ENCODE assay signal across 8 cellular contexts in the genomic region with DNA sequence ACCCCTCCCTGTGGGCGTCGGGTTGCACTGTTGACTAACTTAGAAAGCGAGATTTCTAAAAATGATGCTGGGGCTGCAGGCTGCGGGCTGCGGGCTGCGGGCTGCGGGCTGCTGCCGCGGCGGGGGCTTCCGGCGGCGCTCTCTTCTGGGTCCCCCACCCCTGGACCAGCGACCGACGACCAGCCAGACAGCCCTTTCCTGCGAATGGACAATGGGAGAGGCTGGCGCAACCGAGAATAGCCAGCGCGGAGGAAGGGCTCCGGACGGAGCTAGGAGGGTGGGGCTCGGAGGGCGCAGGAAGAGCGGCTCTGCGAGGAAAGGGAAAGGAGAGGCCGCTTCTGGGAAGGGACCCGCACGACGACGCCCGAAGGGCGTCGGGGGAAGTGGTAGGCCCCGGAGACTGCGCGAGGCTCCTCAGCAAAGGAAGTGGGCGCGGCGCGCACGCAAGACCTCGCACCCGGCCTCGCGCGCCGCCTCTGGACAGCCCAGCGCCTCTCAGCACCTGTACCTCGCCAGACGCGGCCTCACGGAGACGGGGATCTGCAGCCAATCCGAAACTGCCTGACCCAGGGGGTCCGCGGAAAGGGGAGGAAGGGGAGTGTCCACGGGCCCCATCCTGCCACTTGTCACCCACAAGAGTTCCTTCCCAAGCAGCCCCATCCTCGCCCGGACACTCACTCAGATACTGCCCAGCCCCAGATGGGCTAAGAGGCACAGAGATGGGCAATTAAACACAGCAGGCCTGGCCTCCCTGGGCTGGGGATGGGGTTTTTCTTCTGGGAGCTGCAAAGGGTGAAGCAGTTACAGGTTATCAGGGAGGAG.
DNase-seq lines count a peak whose midpoint lies in the region; ATAC-seq and TF ChIP-seq lines count a peak whose summit lies in the region.

No MANE protein-coding gene starts in this region.

- DNase-seq in GM06990 (ENCODE audit: extremely low read depth, insufficient read length) (peak; percentile 91), NCI-H128 (lab: John Stamatoyannopoulos, UW; ENCODE audit: unreplicated experiment) (peak; percentile 17), head of caudate nucleus (peak in 40 of 42 donors; percentile 35 to 84 (median 68)), progenitor cell of endocrine pancreas (ENCODE audit: low spot score, unreplicated experiment) (peak; percentile 41), SKM-1 (lab: John Stamatoyannopoulos, UW; ENCODE audit: unreplicated experiment) (no peak)
- peak; percentile 69 for DNase-seq in activated T-helper 1 cell treated with anti-CD3 and anti-CD28 coated beads, Interleukin-12 subunit alpha, Interleukin-12 subunit beta, Interleukin-2, Interleukin-4 antibody, amounts not matched to agents 30 ng/mL and 10 ng/mL and 1 ng/mL, durations not matched to agents 14 hours and 24 hours and 36 hours (ENCODE audit: low spot score)

- H3K36me3 Mint-ChIP-seq in activated T-helper 1 cell treated with anti-CD3 and anti-CD28 coated beads, Interleukin-12 subunit alpha, Interleukin-12 subunit beta, Interleukin-2, Interleukin-4 antibody, amounts not matched to agents 30 ng/mL and 10 ng/mL and 1 ng/mL, durations not matched to agents 14 hours and 24 hours and 36 hours (ENCODE audit: low read depth), result peaks cover 8% of the 10 kb centered on the region
- H3K36me3 Mint-ChIP-seq in progenitor cell of endocrine pancreas (ENCODE audit: insufficient read depth), result no peaks in the 10 kb centered on the region

- WGBS in urinary bladder, result 5% methylated on average over 61 of the region's 61 CpGs

- peak overlapping the region; percentile 11 for H3K27ac ChIP-seq in urinary bladder (ENCODE audit: low read depth)

- H3K27me3 Mint-ChIP-seq in activated T-helper 1 cell treated with anti-CD3 and anti-CD28 coated beads, Interleukin-12 subunit alpha, Interleukin-12 subunit beta, Interleukin-2, Interleukin-4 antibody, amounts not matched to agents 30 ng/mL and 10 ng/mL and 1 ng/mL, durations not matched to agents 14 hours and 24 hours and 36 hours (ENCODE audit: insufficient read depth), result peaks cover 34% of the 10 kb centered on the region
- H3K27me3 Mint-ChIP-seq in progenitor cell of endocrine pancreas, result peaks cover 26% of the 10 kb centered on the region

- H3K9me3 Mint-ChIP-seq in activated T-helper 1 cell treated with anti-CD3 and anti-CD28 coated beads, Interleukin-12 subunit alpha, Interleukin-12 subunit beta, Interleukin-2, Interleukin-4 antibody, amounts not matched to agents 30 ng/mL and 10 ng/mL and 1 ng/mL, durations not matched to agents 14 hours and 24 hours and 36 hours, result no peaks in the 10 kb centered on the region
- no peaks in the 10 kb centered on the region for H3K9me3 Mint-ChIP-seq in progenitor cell of endocrine pancreas (ENCODE audit: low read depth)

- peak overlapping the region; percentile 81 for H3K27ac Mint-ChIP-seq in activated T-helper 1 cell treated with anti-CD3 and anti-CD28 coated beads, Interleukin-12 subunit alpha, Interleukin-12 subunit beta, Interleukin-2, Interleukin-4 antibody, amounts not matched to agents 30 ng/mL and 10 ng/mL and 1 ng/mL, durations not matched to agents 14 hours and 24 hours and 36 hours
- H3K27ac Mint-ChIP-seq in progenitor cell of endocrine pancreas, result no peak overlapping the region

- ATAC-seq in GM21737 (IDR thresholded peaks at IDR 0.05; ENCODE audit: unreplicated experiment), result peak; percentile 54

- no peaks in the 10 kb centered on the region for H3K36me3 ChIP-seq in GM06990 (ENCODE audit: control insufficient read depth, insufficient read depth, low read length)
- H3K36me3 ChIP-seq in urinary bladder (ENCODE audit: insufficient read depth), result no peaks in the 10 kb centered on the region

- peaks cover 61% of the 10 kb centered on the region for H3K4me1 Mint-ChIP-seq in activated T-helper 1 cell treated with anti-CD3 and anti-CD28 coated beads, Interleukin-12 subunit alpha, Interleukin-12 subunit beta, Interleukin-2, Interleukin-4 antibody, amounts not matched to agents 30 ng/mL and 10 ng/mL and 1 ng/mL, durations not matched to agents 14 hours and 24 hours and 36 hours (ENCODE audit: low read depth)
- H3K4me1 Mint-ChIP-seq in progenitor cell of endocrine pancreas (ENCODE audit: low read depth), result peaks cover 1% of the 10 kb centered on the region

- H3K4me3 ChIP-seq in GM06990 (replicated peaks; ENCODE audit: low read depth, low read length) (peak overlapping the region; percentile 46), urinary bladder (ENCODE audit: low read depth, low read length) (peak overlapping the region; percentile 27)

- intact Hi-C loops in activated T-helper 1 cell treated with anti-CD3 and anti-CD28 coated beads, Interleukin-12 subunit alpha, Interleukin-12 subunit beta, Interleukin-2, Interleukin-4 antibody, amounts not matched to agents 30 ng/mL and 10 ng/mL and 1 ng/mL, durations not matched to agents 14 hours and 24 hours and 36 hours (cut with micrococcal nuclease), result loop anchor here (1.0 to 10.0 kb wide), 12 partner anchors 8 to 407 kb away; partner anchors contain the start of genes UMPS and ZNF148
- intact Hi-C loops in head of caudate nucleus (cut with DNase I), result no loop called here

- peak overlapping the region; percentile 76 for H3K4me3 Mint-ChIP-seq in activated T-helper 1 cell treated with anti-CD3 and anti-CD28 coated beads, Interleukin-12 subunit alpha, Interleukin-12 subunit beta, Interleukin-2, Interleukin-4 antibody, amounts not matched to agents 30 ng/mL and 10 ng/mL and 1 ng/mL, durations not matched to agents 14 hours and 24 hours and 36 hours
- peak overlapping the region; percentile 67 for H3K4me3 Mint-ChIP-seq in progenitor cell of endocrine pancreas (ENCODE audit: low read depth)

- H3K4me1 ChIP-seq in urinary bladder (ENCODE audit: insufficient read depth), result no peaks in the 10 kb centered on the region

- no peaks in the 10 kb centered on the region for H3K27me3 ChIP-seq in GM06990 (replicated peaks; ENCODE audit: control insufficient read depth, insufficient read depth, low read length)

- TF ChIP-seq CTCF in GM06990 (IDR thresholded peaks at IDR 0.05; ENCODE audit: insufficient read depth, low read length, poor library complexity, severe bottlenecking), result peak; percentile 72
- TF ChIP-seq CTCF in progenitor cell of endocrine pancreas (IDR thresholded peaks at IDR 0.05; ENCODE audit: unreplicated experiment), result peak; percentile 45
